ENCODE assay signal across 8 cellular contexts in the genomic region with DNA sequence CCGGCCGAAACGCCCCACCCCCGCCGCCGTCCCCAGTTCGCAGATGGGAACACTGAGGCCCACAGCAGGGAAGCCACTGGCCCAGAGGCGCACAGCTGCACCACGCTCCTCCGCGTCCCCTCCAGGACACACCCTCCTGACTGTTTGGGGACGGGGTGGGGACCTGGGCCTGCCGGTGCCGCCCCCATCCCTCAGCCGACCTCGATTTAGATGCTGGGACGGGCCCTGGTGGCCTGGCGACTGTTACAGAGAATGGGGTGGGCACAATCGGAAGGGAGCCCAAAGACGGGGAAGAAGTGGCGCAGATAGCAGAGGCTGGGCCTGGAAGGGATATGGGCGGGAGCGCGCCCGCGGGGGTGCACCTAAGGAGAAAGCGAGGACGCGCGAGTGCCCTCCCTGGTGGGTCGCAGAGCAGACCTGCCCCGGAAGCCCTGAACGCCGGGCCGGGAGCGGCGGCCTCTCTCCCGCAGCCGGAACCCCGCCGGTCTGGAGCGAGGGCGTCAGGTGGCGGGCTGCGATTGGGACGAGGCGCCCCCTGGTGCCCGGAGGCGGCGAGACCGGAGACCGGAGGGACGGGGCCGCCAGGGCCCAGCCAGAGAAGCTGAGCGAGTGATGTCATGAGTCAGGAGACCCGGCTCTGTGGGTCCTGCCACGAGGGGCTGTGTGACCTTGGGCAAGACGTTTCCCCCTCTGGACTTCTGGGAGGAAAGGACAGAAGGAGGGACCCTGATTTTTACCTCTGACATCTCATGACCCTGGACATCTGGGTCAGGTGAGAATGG.
A peak's percentile ranks its signal among the peaks of the same experiment; 100 is the strongest.
DNase-seq lines count a peak whose midpoint lies in the region; ATAC-seq and TF ChIP-seq lines count a peak whose summit lies in the region.

No MANE protein-coding gene starts in this region.

- peak overlapping the region; percentile 71 for H3K9ac ChIP-seq in endocrine pancreas (ENCODE audit: control insufficient read depth, insufficient read depth, low read length)

- no peaks in the 10 kb centered on the region for H3K27me3 ChIP-seq in BE2C
- no peaks in the 10 kb centered on the region for H3K27me3 ChIP-seq in endocrine pancreas (ENCODE audit: control insufficient read depth, insufficient read depth, low read length)

- H3K27me3 Mint-ChIP-seq in mesothelial cell of epicardium (ENCODE audit: low read depth) = peaks cover 9% of the 10 kb centered on the region

- ATAC-seq in GM18909 (IDR thresholded peaks at IDR 0.05; ENCODE audit: poor library complexity, unreplicated experiment) (peak; percentile 75), HG03196 (IDR thresholded peaks at IDR 0.05; ENCODE audit: unreplicated experiment) (peak; percentile 61)

- peak; percentile 82 for DNase-seq in BE2C
- peak; percentile 23 for DNase-seq in NCI-H748 treated with DMSO at 0.1 percent for 48 hours (lab: John Stamatoyannopoulos, UW)
- DNase-seq in activated CD8-positive, alpha-beta memory T cell treated with anti-CD3 and anti-CD28 coated beads for 24 hours = peak; percentile 95
- peak; percentile 84 to 94 for DNase-seq in mesothelial cell of epicardium (ENCODE audit: low spot score in 2 of 2, unreplicated experiment in 2 of 2)
- peak; percentile 71 for DNase-seq in stimulated activated CD8-positive, alpha-beta memory T cell treated with anti-CD3 and anti-CD28 coated beads, Interleukin-15, amount 100 ng/mL, for 24 hours (ENCODE audit: low read depth)

- H3K9me3 Mint-ChIP-seq in mesothelial cell of epicardium = no peaks in the 10 kb centered on the region

- H3K4me1 ChIP-seq in BE2C (peaks cover 3% of the 10 kb centered on the region; the same call in 1 of the 2 replicates), endocrine pancreas (ENCODE audit: control insufficient read depth, insufficient read depth, low read length) (no peaks in the 10 kb centered on the region)

- no peaks in the 10 kb centered on the region for H3K36me3 Mint-ChIP-seq in mesothelial cell of epicardium

- H3K4me3 ChIP-seq in BE2C (ENCODE audit: low read depth, low read length) (peak overlapping the region; percentile 59), endocrine pancreas (ENCODE audit: control insufficient read depth, insufficient read depth, low read length) (no peak overlapping the region)

- TF ChIP-seq CTCF in BE2C (IDR thresholded peaks at IDR 0.05; ENCODE audit: low read depth, low read length) (peak; percentile 61), mesothelial cell of epicardium (IDR thresholded peaks at IDR 0.05; ENCODE audit: unreplicated experiment) (peak; percentile 92)

- peak overlapping the region; percentile 82 for H3K4me3 Mint-ChIP-seq in mesothelial cell of epicardium

- H3K36me3 ChIP-seq in BE2C (no peaks in the 10 kb centered on the region), endocrine pancreas (ENCODE audit: control insufficient read depth, insufficient read depth, low read length) (no peaks in the 10 kb centered on the region)

- H3K4me1 Mint-ChIP-seq in mesothelial cell of epicardium = peaks cover 5% of the 10 kb centered on the region

- H3K27ac Mint-ChIP-seq in mesothelial cell of epicardium = peak overlapping the region; percentile 92

- H3K9me3 ChIP-seq in BE2C (no peaks in the 10 kb centered on the region), endocrine pancreas (ENCODE audit: control insufficient read depth, low read length) (no peaks in the 10 kb centered on the region)

Comparison
In these comparisons a context has a peak if more than half of its experiments do, and no peak if none do; other contexts are left out.
1. DNase-seq: peak in every context shown above with its lines; median percentile 95 in activated CD8-positive, alpha-beta memory T cell treated with anti-CD3 and anti-CD28 coated beads for 24 hours; 89 in mesothelial cell of epicardium; 82 in BE2C; 71 in stimulated activated CD8-positive, alpha-beta memory T cell treated with anti-CD3 and anti-CD28 coated beads, Interleukin-15, amount 100 ng/mL, for 24 hours; 23 in NCI-H748 treated with DMSO at 0.1 percent for 48 hours.